ENCODE assay signal across 8 cellular contexts in the genomic region with DNA sequence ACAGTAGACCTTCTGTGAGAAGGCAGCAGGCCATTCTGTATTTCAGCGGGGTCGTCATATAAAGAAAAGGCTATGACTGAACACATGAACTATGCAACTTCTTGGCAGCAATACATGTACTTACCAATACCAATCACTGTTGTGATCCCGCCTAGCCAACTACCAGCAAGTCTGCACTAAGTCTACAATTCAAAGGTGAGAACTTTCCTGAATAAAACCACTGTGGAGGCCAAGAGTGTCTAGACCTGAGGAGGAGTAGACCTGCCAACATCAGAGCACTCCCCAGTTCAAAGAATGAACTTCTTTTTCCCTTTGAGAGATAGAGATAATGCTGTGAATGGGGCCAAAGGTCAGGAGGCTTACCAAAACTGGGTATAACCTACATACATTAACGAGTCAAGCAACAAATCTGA.
DNase-seq lines count a peak whose midpoint lies in the region; ATAC-seq and TF ChIP-seq lines count a peak whose summit lies in the region.
"Had no signal": no experiment of that assay in that cellular context is flagged by ENCODE, and none has a peak within 500 bp of the region (broad histone marks: within the 10 kb centered on the region; RNA-seq: fewer than 3 reads in every experiment).

No MANE protein-coding gene starts in this region.

- peaks cover 35% of the 10 kb centered on the region for H3K4me1 Mint-ChIP-seq in MCF 10A (ENCODE audit: insufficient read depth, unreplicated experiment)

- no peak overlapping the region for H3K4me3 Mint-ChIP-seq in MCF 10A (ENCODE audit: unreplicated experiment)

- H3K9me3 Mint-ChIP-seq in MCF 10A (ENCODE audit: unreplicated experiment), result no peaks in the 10 kb centered on the region

- intact Hi-C loops in MCF 10A (cut with micrococcal nuclease), result no loop called here

- peak overlapping the region; percentile 68 for H3K27ac Mint-ChIP-seq in MCF 10A (ENCODE audit: low read depth, unreplicated experiment)

- POLR2A ChIA-PET in MCF 10A (lab: Yijun Ruan, JAX), result interaction anchor here (1.2 kb wide), 1 partner anchor 21 kb away, joined by 4 read pairs; no protein-coding TSS in a partner anchor

- TF ChIP-seq CTCF in MCF 10A (IDR thresholded peaks at IDR 0.05; ENCODE audit: unreplicated experiment), result no peak

- H3K36me3 Mint-ChIP-seq in MCF 10A (ENCODE audit: insufficient read depth, unreplicated experiment), result peaks cover 6% of the 10 kb centered on the region

- BruUV-seq in MCF 10A (replicated peaks; lab: Mats Ljungman, UMichigan), result no TSS peak

- H3K27ac ChIP-seq in substantia nigra (ENCODE audit: low read depth, low read length, poor library complexity, severe bottlenecking), result peak overlapping the region; percentile 72

- H3K27me3 Mint-ChIP-seq in MCF 10A (ENCODE audit: insufficient read depth, unreplicated experiment), result no peaks in the 10 kb centered on the region

- CTCF ChIA-PET in MCF 10A (lab: Yijun Ruan, JAX), result interaction anchor here (0.6 kb wide), 1 partner anchor 154 kb away, joined by 3 read pairs; no protein-coding TSS in a partner anchor

- ATAC-seq in HG03108 (IDR thresholded peaks at IDR 0.05; ENCODE audit: unreplicated experiment) (no peak), HG03045 (IDR thresholded peaks at IDR 0.05; ENCODE audit: unreplicated experiment) (no peak), HG02870 (IDR thresholded peaks at IDR 0.05; ENCODE audit: unreplicated experiment) (no peak)

- peak; percentile 22 for DNase-seq in HuH-7.5 (ENCODE audit: low spot score)
- DNase-seq in MCF 10A (ENCODE audit: unreplicated experiment), result peak; percentile 56
- peak; percentile 59 for DNase-seq in islet precursor cell
- DNase-seq in substantia nigra (lab: John Stamatoyannopoulos, UW), result peak in 1 of 49 donors; percentile 26
- DNase-seq: NK-92 treated with Interleukin-12 subunit alpha and Interleukin-12 subunit beta, amount 100 ng/mL, for 24 hours had no signal
